In the genomic region with DNA sequence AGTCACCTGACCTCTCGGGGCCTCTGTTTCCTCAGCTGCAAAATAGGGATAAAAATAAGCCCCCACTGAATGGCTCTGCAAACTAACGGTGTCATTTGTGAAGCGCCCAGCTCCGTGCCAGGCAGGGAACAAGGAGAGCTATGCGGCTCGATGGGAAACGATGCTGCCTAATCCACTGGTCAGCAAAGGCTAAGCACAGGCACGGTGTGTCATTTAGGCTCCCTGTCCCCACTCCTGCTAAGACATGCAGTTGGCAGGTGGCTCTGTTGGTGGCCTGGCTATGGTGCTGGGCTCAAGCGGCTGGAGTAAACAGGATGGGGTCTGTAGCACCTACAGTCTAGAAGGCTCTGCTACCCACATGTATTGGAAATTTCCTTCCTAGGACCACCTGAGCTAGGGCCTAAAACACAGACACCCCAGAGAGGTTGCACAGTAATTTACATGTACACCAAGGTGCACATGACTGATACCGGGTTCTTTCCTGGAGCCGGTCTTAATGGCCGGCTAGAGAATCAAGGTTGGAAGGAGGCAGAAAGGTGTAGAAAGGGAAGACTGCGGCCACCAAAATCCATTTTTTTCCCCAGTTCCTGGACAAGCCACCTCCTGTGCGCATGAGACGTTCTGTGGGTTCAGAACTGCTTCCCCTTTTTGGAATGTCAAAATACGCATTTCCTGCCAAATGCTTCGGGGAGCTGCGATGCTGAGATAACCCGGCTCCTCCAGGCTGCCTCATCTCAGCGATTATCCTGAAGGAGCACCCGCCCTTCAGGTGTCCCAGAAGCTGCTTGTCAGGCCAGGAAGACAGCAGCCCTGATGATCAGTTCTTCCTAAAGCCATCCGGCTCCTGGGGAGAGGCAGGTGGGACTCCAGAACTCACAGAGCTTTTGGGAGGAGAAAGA, we compare ENCODE assay signal across 1 cellular context.
TF ChIP-seq lines count a peak whose summit lies in the region.

No MANE protein-coding gene starts in this region.

TF ChIP-seq in K562, 482 proteins besides CTCF, POLR2A, EP300 and RAD21 (continued from another document and continues in another):
- TF ChIP-seq, protein P1, sequence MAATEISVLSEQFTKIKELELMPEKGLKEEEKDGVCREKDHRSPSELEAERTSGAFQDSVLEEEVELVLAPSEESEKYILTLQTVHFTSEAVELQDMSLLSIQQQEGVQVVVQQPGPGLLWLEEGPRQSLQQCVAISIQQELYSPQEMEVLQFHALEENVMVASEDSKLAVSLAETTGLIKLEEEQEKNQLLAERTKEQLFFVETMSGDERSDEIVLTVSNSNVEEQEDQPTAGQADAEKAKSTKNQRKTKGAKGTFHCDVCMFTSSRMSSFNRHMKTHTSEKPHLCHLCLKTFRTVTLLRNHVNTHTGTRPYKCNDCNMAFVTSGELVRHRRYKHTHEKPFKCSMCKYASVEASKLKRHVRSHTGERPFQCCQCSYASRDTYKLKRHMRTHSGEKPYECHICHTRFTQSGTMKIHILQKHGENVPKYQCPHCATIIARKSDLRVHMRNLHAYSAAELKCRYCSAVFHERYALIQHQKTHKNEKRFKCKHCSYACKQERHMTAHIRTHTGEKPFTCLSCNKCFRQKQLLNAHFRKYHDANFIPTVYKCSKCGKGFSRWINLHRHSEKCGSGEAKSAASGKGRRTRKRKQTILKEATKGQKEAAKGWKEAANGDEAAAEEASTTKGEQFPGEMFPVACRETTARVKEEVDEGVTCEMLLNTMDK (IDR thresholded peaks at IDR 0.05; ENCODE audit: borderline replicate concordance, insufficient read depth, low read depth, low read length, poor library complexity, severe bottlenecking) = no peak
- TF ChIP-seq NR3C1 (CRISPR knock-in tag; IDR thresholded peaks at IDR 0.05) (no peak), TAL1 (IDR thresholded peaks at IDR 0.05) (peak; percentile 58), EZH2 (IDR thresholded peaks at IDR 0.05; ENCODE audit: borderline replicate concordance, low read depth, low read length) (no peak), GTF2F1 (IDR thresholded peaks at IDR 0.05; ENCODE audit: low read depth, low read length) (no peak), ZNF184 (CRISPR knock-in tag; IDR thresholded peaks at IDR 0.05) (no peak), MTA3 (IDR thresholded peaks at IDR 0.05; ENCODE audit: borderline replicate concordance) (no peak), CHD4 (IDR thresholded peaks at IDR 0.05; ENCODE audit: insufficient read depth, insufficient replicate concordance, low read depth, low read length, poor library complexity, severe bottlenecking) (no peak), U2AF2 (optimal IDR thresholded peaks at IDR 0.05; ENCODE audit: low read depth, low read length) (no peak), ZNF717 (CRISPR knock-in tag; IDR thresholded peaks at IDR 0.05) (no peak), HMG20B (CRISPR knock-in tag; IDR thresholded peaks at IDR 0.05) (no peak), TEAD4 (IDR thresholded peaks at IDR 0.05; ENCODE audit: low read length) (peak; percentile 75; the same call in 1 of the 2 replicates), TEAD4 (CRISPR knock-in tag; IDR thresholded peaks at IDR 0.05; ENCODE audit: borderline replicate concordance) (no peak), DACH1 (IDR thresholded peaks at IDR 0.05; ENCODE audit: partially characterized antibody) (no peak), ARID1B (IDR thresholded peaks at IDR 0.05) (peak; percentile 74), ESRRB (CRISPR knock-in tag; IDR thresholded peaks at IDR 0.05; ENCODE audit: borderline replicate concordance) (no peak), ARHGAP35 (IDR thresholded peaks at IDR 0.05; ENCODE audit: partially characterized antibody) (no peak), ZNF23 (CRISPR knock-in tag; IDR thresholded peaks at IDR 0.05) (no peak), ZC3H11A (IDR thresholded peaks at IDR 0.05; ENCODE audit: low read depth, low read length) (no peak), FOXM1 (IDR thresholded peaks at IDR 0.05; ENCODE audit: low read depth) (no peak), FOXM1 (CRISPR knock-in tag; IDR thresholded peaks at IDR 0.05; ENCODE audit: low read depth) (no peak), NFYB (IDR thresholded peaks at IDR 0.05; ENCODE audit: extremely low read depth, insufficient read length) (no peak), NFXL1 (CRISPR knock-in tag; IDR thresholded peaks at IDR 0.05) (no peak), POU5F1 (IDR thresholded peaks at IDR 0.05; ENCODE audit: borderline replicate concordance, low read depth, low read length, partially characterized antibody) (no peak)
- TF ChIP-seq, protein P2, sequence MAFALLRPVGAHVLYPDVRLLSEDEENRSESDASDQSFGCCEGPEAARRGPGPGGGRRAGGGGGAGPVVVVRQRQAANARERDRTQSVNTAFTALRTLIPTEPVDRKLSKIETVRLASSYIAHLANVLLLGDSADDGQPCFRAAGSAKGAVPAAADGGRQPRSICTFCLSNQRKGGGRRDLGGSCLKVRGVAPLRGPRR (CRISPR knock-in tag; IDR thresholded peaks at IDR 0.05) = no peak
- TF ChIP-seq, protein P3, sequence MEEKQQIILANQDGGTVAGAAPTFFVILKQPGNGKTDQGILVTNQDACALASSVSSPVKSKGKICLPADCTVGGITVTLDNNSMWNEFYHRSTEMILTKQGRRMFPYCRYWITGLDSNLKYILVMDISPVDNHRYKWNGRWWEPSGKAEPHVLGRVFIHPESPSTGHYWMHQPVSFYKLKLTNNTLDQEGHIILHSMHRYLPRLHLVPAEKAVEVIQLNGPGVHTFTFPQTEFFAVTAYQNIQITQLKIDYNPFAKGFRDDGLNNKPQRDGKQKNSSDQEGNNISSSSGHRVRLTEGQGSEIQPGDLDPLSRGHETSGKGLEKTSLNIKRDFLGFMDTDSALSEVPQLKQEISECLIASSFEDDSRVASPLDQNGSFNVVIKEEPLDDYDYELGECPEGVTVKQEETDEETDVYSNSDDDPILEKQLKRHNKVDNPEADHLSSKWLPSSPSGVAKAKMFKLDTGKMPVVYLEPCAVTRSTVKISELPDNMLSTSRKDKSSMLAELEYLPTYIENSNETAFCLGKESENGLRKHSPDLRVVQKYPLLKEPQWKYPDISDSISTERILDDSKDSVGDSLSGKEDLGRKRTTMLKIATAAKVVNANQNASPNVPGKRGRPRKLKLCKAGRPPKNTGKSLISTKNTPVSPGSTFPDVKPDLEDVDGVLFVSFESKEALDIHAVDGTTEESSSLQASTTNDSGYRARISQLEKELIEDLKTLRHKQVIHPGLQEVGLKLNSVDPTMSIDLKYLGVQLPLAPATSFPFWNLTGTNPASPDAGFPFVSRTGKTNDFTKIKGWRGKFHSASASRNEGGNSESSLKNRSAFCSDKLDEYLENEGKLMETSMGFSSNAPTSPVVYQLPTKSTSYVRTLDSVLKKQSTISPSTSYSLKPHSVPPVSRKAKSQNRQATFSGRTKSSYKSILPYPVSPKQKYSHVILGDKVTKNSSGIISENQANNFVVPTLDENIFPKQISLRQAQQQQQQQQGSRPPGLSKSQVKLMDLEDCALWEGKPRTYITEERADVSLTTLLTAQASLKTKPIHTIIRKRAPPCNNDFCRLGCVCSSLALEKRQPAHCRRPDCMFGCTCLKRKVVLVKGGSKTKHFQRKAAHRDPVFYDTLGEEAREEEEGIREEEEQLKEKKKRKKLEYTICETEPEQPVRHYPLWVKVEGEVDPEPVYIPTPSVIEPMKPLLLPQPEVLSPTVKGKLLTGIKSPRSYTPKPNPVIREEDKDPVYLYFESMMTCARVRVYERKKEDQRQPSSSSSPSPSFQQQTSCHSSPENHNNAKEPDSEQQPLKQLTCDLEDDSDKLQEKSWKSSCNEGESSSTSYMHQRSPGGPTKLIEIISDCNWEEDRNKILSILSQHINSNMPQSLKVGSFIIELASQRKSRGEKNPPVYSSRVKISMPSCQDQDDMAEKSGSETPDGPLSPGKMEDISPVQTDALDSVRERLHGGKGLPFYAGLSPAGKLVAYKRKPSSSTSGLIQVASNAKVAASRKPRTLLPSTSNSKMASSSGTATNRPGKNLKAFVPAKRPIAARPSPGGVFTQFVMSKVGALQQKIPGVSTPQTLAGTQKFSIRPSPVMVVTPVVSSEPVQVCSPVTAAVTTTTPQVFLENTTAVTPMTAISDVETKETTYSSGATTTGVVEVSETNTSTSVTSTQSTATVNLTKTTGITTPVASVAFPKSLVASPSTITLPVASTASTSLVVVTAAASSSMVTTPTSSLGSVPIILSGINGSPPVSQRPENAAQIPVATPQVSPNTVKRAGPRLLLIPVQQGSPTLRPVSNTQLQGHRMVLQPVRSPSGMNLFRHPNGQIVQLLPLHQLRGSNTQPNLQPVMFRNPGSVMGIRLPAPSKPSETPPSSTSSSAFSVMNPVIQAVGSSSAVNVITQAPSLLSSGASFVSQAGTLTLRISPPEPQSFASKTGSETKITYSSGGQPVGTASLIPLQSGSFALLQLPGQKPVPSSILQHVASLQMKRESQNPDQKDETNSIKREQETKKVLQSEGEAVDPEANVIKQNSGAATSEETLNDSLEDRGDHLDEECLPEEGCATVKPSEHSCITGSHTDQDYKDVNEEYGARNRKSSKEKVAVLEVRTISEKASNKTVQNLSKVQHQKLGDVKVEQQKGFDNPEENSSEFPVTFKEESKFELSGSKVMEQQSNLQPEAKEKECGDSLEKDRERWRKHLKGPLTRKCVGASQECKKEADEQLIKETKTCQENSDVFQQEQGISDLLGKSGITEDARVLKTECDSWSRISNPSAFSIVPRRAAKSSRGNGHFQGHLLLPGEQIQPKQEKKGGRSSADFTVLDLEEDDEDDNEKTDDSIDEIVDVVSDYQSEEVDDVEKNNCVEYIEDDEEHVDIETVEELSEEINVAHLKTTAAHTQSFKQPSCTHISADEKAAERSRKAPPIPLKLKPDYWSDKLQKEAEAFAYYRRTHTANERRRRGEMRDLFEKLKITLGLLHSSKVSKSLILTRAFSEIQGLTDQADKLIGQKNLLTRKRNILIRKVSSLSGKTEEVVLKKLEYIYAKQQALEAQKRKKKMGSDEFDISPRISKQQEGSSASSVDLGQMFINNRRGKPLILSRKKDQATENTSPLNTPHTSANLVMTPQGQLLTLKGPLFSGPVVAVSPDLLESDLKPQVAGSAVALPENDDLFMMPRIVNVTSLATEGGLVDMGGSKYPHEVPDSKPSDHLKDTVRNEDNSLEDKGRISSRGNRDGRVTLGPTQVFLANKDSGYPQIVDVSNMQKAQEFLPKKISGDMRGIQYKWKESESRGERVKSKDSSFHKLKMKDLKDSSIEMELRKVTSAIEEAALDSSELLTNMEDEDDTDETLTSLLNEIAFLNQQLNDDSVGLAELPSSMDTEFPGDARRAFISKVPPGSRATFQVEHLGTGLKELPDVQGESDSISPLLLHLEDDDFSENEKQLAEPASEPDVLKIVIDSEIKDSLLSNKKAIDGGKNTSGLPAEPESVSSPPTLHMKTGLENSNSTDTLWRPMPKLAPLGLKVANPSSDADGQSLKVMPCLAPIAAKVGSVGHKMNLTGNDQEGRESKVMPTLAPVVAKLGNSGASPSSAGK (IDR thresholded peaks at IDR 0.05) = no peak
- TF ChIP-seq, protein P4, sequence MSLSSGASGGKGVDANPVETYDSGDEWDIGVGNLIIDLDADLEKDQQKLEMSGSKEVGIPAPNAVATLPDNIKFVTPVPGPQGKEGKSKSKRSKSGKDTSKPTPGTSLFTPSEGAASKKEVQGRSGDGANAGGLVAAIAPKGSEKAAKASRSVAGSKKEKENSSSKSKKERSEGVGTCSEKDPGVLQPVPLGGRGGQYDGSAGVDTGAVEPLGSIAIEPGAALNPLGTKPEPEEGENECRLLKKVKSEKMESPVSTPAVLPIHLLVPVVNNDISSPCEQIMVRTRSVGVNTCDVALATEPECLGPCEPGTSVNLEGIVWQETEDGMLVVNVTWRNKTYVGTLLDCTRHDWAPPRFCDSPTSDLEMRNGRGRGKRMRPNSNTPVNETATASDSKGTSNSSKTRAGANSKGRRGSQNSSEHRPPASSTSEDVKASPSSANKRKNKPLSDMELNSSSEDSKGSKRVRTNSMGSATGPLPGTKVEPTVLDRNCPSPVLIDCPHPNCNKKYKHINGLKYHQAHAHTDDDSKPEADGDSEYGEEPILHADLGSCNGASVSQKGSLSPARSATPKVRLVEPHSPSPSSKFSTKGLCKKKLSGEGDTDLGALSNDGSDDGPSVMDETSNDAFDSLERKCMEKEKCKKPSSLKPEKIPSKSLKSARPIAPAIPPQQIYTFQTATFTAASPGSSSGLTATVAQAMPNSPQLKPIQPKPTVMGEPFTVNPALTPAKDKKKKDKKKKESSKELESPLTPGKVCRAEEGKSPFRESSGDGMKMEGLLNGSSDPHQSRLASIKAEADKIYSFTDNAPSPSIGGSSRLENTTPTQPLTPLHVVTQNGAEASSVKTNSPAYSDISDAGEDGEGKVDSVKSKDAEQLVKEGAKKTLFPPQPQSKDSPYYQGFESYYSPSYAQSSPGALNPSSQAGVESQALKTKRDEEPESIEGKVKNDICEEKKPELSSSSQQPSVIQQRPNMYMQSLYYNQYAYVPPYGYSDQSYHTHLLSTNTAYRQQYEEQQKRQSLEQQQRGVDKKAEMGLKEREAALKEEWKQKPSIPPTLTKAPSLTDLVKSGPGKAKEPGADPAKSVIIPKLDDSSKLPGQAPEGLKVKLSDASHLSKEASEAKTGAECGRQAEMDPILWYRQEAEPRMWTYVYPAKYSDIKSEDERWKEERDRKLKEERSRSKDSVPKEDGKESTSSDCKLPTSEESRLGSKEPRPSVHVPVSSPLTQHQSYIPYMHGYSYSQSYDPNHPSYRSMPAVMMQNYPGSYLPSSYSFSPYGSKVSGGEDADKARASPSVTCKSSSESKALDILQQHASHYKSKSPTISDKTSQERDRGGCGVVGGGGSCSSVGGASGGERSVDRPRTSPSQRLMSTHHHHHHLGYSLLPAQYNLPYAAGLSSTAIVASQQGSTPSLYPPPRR (CRISPR knock-in tag; IDR thresholded peaks at IDR 0.05; ENCODE audit: borderline replicate concordance) = no peak
- TF ChIP-seq, protein P5, sequence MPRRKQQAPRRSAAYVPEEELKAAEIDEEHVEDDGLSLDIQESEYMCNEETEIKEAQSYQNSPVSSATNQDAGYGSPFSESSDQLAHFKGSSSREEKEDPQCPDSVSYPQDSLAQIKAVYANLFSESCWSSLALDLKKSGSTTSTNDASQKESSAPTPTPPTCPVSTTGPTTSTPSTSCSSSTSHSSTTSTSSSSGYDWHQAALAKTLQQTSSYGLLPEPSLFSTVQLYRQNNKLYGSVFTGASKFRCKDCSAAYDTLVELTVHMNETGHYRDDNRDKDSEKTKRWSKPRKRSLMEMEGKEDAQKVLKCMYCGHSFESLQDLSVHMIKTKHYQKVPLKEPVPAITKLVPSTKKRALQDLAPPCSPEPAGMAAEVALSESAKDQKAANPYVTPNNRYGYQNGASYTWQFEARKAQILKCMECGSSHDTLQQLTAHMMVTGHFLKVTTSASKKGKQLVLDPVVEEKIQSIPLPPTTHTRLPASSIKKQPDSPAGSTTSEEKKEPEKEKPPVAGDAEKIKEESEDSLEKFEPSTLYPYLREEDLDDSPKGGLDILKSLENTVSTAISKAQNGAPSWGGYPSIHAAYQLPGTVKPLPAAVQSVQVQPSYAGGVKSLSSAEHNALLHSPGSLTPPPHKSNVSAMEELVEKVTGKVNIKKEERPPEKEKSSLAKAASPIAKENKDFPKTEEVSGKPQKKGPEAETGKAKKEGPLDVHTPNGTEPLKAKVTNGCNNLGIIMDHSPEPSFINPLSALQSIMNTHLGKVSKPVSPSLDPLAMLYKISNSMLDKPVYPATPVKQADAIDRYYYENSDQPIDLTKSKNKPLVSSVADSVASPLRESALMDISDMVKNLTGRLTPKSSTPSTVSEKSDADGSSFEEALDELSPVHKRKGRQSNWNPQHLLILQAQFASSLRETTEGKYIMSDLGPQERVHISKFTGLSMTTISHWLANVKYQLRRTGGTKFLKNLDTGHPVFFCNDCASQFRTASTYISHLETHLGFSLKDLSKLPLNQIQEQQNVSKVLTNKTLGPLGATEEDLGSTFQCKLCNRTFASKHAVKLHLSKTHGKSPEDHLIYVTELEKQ (CRISPR knock-in tag; IDR thresholded peaks at IDR 0.05) = no peak
